11 cellular contexts compared by ENCODE assay signal in the genomic region with DNA sequence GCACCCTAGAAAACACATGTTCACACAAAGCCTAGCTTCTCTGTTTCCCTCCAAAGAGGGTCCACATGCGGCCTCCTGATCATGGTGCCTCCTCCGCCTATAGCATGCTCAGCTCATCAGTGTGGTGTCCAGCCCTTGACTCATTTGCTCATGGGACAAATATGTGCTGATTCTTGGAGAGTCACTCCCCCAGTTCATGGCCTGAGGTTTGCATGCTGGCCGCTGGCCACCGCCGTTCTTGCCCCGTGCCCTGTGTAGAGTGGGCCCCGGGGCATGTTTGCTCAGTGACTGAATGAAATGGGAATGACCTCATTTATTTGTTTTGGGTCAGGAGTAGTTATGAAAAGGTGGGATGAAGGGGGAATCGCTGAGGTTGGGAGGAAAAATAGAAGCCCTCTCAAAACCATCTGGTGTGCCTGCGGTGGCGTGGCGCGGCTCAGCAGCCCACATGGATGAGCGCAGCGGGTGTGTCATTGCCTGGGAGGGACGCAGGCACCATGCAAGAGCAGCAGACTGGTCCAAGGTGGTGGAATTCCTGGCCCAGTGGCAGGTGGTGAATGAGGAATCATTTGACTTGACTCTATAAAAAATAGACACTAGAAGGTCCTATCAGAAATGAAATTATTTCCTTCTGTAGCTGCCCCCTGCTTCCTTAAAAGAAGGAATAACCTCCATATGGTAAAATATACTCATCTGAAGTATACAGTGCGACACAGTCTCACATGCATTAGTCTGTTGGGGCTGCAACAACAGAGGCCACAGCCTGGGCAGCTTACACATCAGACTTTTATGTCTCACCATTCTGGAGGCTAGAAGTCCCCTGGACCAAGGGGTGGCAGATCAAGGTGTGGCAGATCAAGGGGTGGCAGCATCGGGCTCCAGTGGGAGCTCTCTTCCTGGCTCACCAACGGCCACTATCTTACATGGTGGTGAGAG. TPM values are rescaled to one million over a fixed set of nuclear protein-coding genes. Genes with fewer than 3 reads are reported as not detected.
DNase-seq lines count a peak whose midpoint lies in the region; ATAC-seq, FAIRE-seq and TF ChIP-seq lines count a peak whose summit lies in the region.
"Had no signal": no experiment of that assay in that cellular context is flagged by ENCODE, and none has a peak within 500 bp of the region (broad histone marks: within the 10 kb centered on the region; RNA-seq: fewer than 3 reads in every experiment).

No MANE protein-coding gene starts in this region.

- H4K20me1 ChIP-seq in K562 (replicated peaks; ENCODE audit: control insufficient read depth, insufficient read depth, low read length), result peaks cover 17% of the 10 kb centered on the region; the same call in 1 of the 2 replicates

- in situ Hi-C loops in Caki2 (cut with HindIII; ENCODE audit: low pct_unique_long_range_greater_than_20kb, low sequenced_read_pairs) (no loop called here), K562 (cut with MboI) (no loop called here)

- H3K4me1 ChIP-seq in K562 (replicated peaks in 1 of 2; ENCODE audit: control insufficient read depth in 2 of 2, insufficient read depth in 2 of 2, low read length in 2 of 2) (peaks cover 0 to 17% of the 10 kb centered on the region in 2 experiments; a peak in 1 of 5 replicates), lung (ENCODE audit: control insufficient read depth in 2 of 2, insufficient read depth in 2 of 2, low read length in 2 of 2) (no peaks in the 10 kb centered on the region), adrenal gland (replicated peaks in 1 of 2) (no peaks in the 10 kb centered on the region)

- intact Hi-C loops in K562 (cut with micrococcal nuclease), result no loop called here
- intact Hi-C loops in adrenal gland (cut with DNase I), result no loop called here

- TF ChIP-seq POLR2A in K562 (conservative IDR thresholded peaks at IDR 0.05), result no peak
- TF ChIP-seq POLR2A in adrenal gland (IDR thresholded peaks at IDR 0.05), result no peak

- FAIRE-seq in K562 (lab: Jason Lieb, UNC), result no peak
- FAIRE-seq: islet of Langerhans had no signal

- no peak overlapping the region for H3K4me3 ChIP-seq in K562
- no peak overlapping the region for H3K4me3 ChIP-seq in lung
- no peak overlapping the region for H3K4me3 ChIP-seq in adrenal gland

- H3K36me3 ChIP-seq in K562 (ENCODE audit: control insufficient read depth, insufficient read depth, low read length) (no peaks in the 10 kb centered on the region), lung (ENCODE audit: control insufficient read depth in 2 of 2, insufficient read depth in 2 of 2, low read length in 2 of 2) (peaks cover 0 to 17% of the 10 kb centered on the region in 2 donors), adrenal gland (replicated peaks in 1 of 2) (peaks cover 0 to 20% of the 10 kb centered on the region in 2 donors)

- TF ChIP-seq RAD21 in K562 (CRISPR knock-in tag; conservative IDR thresholded peaks at IDR 0.05 in 1 of 2, IDR thresholded peaks at IDR 0.05 in 1 of 2), result no peak

- POLR2A ChIA-PET in K562 (lab: Yijun Ruan, JAX), result interaction anchor here (0.6 to 1.4 kb wide), 3 partner anchors 13 to 282 kb away, joined by 3 read pairs; no protein-coding TSS in a partner anchor

- TF ChIP-seq CTCF in K562 (IDR thresholded peaks at IDR 0.05 in 2 of 3, conservative IDR thresholded peaks at IDR 0.05 in 1 of 3; ENCODE audit: insufficient read depth in 2 of 3, low read depth in 1 of 3, low read length in 3 of 3), result no peak
- TF ChIP-seq CTCF in lung (IDR thresholded peaks at IDR 0.05; ENCODE audit: control extremely low read depth, extremely low read depth), result no peak
- TF ChIP-seq CTCF in adrenal gland (IDR thresholded peaks at IDR 0.05), result no peak

- no peaks in the 10 kb centered on the region for H3K79me2 ChIP-seq in K562 (ENCODE audit: control insufficient read depth, insufficient read depth, low read length)

- no peaks in the 10 kb centered on the region for H3K9me3 ChIP-seq in K562 (replicated peaks; ENCODE audit: control insufficient read depth, insufficient read depth, low read depth, low read length)
- H3K9me3 ChIP-seq in lung (ENCODE audit: control insufficient read depth in 2 of 2, insufficient read depth in 1 of 2, low read length in 1 of 2), result no peaks in the 10 kb centered on the region
- no peaks in the 10 kb centered on the region for H3K9me3 ChIP-seq in adrenal gland (replicated peaks in 1 of 3)

- H3K27me3 ChIP-seq in K562 (ENCODE audit: control insufficient read depth in 2 of 2, insufficient read depth in 2 of 2, low read length in 2 of 2) (peaks cover 76 to 88% of the 10 kb centered on the region in 2 experiments), lung (ENCODE audit: control insufficient read depth, insufficient read depth) (no peaks in the 10 kb centered on the region), adrenal gland (no peaks in the 10 kb centered on the region)

- ATAC-seq in K562 (no peak), lung (ENCODE audit: insufficient read depth, low FRiP score) (peak; percentile 65), HG02981 (IDR thresholded peaks at IDR 0.05; ENCODE audit: unreplicated experiment) (no peak), HG03469 (IDR thresholded peaks at IDR 0.05; ENCODE audit: unreplicated experiment) (no peak)

- H3K9me1 ChIP-seq in K562 (ENCODE audit: control insufficient read depth, insufficient read depth, low read length), result no peaks in the 10 kb centered on the region

- no peak overlapping the region for H3K27ac ChIP-seq in K562 (ENCODE audit: extremely low read depth, low read depth, low read length)
- no peak overlapping the region for H3K27ac ChIP-seq in lung (ENCODE audit: low read depth in 1 of 2, low read length in 1 of 2)
- H3K27ac ChIP-seq in adrenal gland, result peak overlapping the region in 2 of 5 donors; percentile 8 to 22

- H3K4me2 ChIP-seq in K562 (ENCODE audit: insufficient read depth, low read length), result no peak overlapping the region

- 33% methylated on average over 18 of the region's 18 CpGs for WGBS in K562 (ENCODE audit: insufficient coverage, low coverage, missing lambda C conversion rate)
- 72 to 87% methylated on average over 18 of the region's 18 CpGs for WGBS in lung, 2 donors
- WGBS in adrenal gland, 4 donors, result 83 to 86% (median 85%) methylated on average over 16 to 18 of the region's 18 CpGs

- TF ChIP-seq EP300 in K562 (IDR thresholded peaks at IDR 0.05; ENCODE audit: low read length), result no peak

- BruUV-seq in K562 (replicated peaks; lab: Mats Ljungman, UMichigan), result no TSS peak

- no peak overlapping the region for H2AFZ ChIP-seq in K562 (ENCODE audit: low read depth, low read length)

- CTCF ChIA-PET in K562 (lab: Yijun Ruan, JAX; ENCODE audit: low intra/inter-chr PET ratio), result no interaction called here

- DNase-seq in Caki2 (ENCODE audit: low read depth) (peak; percentile 100), NCI-H1092 treated with DMSO at 0.1 percent for 48 hours (lab: John Stamatoyannopoulos, UW) (peak; percentile 76), K562 (ENCODE audit: extremely low read depth in 1 of 4, low spot score in 3 of 4) (no peak), lung (ENCODE audit: low spot score) (no peak), epidermal melanocyte (ENCODE audit: insufficient read length, low spot score) (no peak), adrenal gland (no peak)
- DNase-seq: activated CD4-positive, CD25-positive, alpha-beta regulatory T cell treated with anti-CD3 and anti-CD28 coated beads, Interleukin-2, amount 50 U/mL, for 72 hours; NCI-H1436 treated with DMSO at 0.1 percent for 48 hours had no signal

- H3K9ac ChIP-seq in K562 (ENCODE audit: insufficient read depth in 1 of 2, low read depth in 2 of 2, low read length in 2 of 2), result no peak overlapping the region

TF ChIP-seq in K562, 482 proteins besides CTCF, POLR2A, EP300 and RAD21:
- TF ChIP-seq MTA3 (IDR thresholded peaks at IDR 0.05; ENCODE audit: borderline replicate concordance), result no peak
- TF ChIP-seq ZNF707 (CRISPR knock-in tag; conservative IDR thresholded peaks at IDR 0.05), result no peak
- TF ChIP-seq TEAD1 (CRISPR knock-in tag; IDR thresholded peaks at IDR 0.05), result 0 out of 4 replicates have a peak, but pooled peaks of 1 of the 2 experiments have one; percentile 46
- TF ChIP-seq, protein P1, sequence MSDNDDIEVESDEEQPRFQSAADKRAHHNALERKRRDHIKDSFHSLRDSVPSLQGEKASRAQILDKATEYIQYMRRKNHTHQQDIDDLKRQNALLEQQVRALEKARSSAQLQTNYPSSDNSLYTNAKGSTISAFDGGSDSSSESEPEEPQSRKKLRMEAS (CRISPR knock-in tag; IDR thresholded peaks at IDR 0.05), result 0 out of 2 replicates have a peak, but pooled peaks have one; percentile 29

RNA-seq across cellular contexts. Expression of a gene that starts 31.7 kb away (rescaled TPM):
- 0.84 and 5.1 TPM in 2 replicates for total RNA-seq in Caki2 (2014; rRNA removed; shearing (Covaris generic); ENCODE audit: low replicate concordance)
- total RNA-seq in K562 (2011; cell fraction: chromatin; rRNA removed; ENCODE audit: low replicate concordance), result 0.42 TPM in 1 of 2 replicates, not detected in the other
- 0.13 and 0.17 TPM in 2 replicates for total RNA-seq in K562 (2011; cell fraction: nucleolus; rRNA removed)
- 0.31 TPM in 1 of 2 replicates, not detected in the other for total RNA-seq in K562 (2011; cell fraction: nucleoplasm; rRNA removed)
- total RNA-seq in K562 (2014; rRNA removed) (0.12 TPM in 1 of 2 replicates, not detected in the other), K562 (2014; rRNA removed; fragmentation: Illumina TruSeq; extraction: Trizol) (0.04 and 0.10 TPM in 2 replicates), K562 (2015; rRNA removed; fragmentation: Illumina TruSeq; extraction: Trizol) (not detected in 2 replicates), K562 (2021) (0.22 and 0.24 TPM in 2 replicates), lung (100 to 1,000 TPM in 1 of 2 donors, 10 to 100 TPM in 1; 31.3 to 136 TPM), adrenal gland (100 to 1,000 TPM in 3 of 8 donors, 10 to 100 TPM in 5; 34.6 to 362 (median 85.3) TPM)
- polyA plus RNA-seq in K562 (2011; rRNA removed) (0.05 TPM in 1 of 2 replicates, not detected in the other), K562 (2014; fragmentation: Illumina TruSeq; extraction: Trizol) (0.03 and 0.06 TPM in 2 replicates), K562 (2014; fragmentation: Nextera tagmentation; extraction: Ambion mirVana) (under 1 TPM in 1 of 2 experiments, not detected in 1; 0.03 TPM), K562 (2014; rRNA removed) (0.08 TPM in 1 of 2 replicates, not detected in the other), lung (10 to 100 TPM; 30.3 to 53.7 TPM), adrenal gland (10 to 100 TPM; 21.0 to 43.8 (median 42.1) TPM)
- 0.03 and 0.19 TPM in 2 replicates for polyA plus RNA-seq in K562 (2011; cell fraction: cytosol; rRNA removed)
- polyA plus RNA-seq in K562 (2011; cell fraction: nucleus; rRNA removed), result 0.34 TPM in 1 of 2 replicates, not detected in the other
- polyA plus RNA-seq in K562 (2012), result 0.07 and 0.16 TPM in 2 replicates
- 0.04 and 0.06 TPM in 2 replicates for polyA minus RNA-seq in K562 (2011; rRNA and poly(A)+ RNA removed)
- not detected in 2 replicates for polyA minus RNA-seq in K562 (2011; cell fraction: cytosol; rRNA and poly(A)+ RNA removed)
- 0.27 TPM in 1 of 2 replicates, not detected in the other for polyA minus RNA-seq in K562 (2011; cell fraction: nucleus; rRNA and poly(A)+ RNA removed)

Comparison
In these comparisons a context has a peak if more than half of its experiments do, and no peak if none do; other contexts are left out.
1. DNase-seq: peak in Caki2 (single experiment) and NCI-H1092 treated with DMSO at 0.1 percent for 48 hours (single experiment); none in K562 (0 of 4), lung (single experiment), epidermal melanocyte (single experiment) and adrenal gland (0 of 7).